21 cellular contexts compared by ENCODE assay signal in genomic region chr10:101002456-101002855, GRCh38. TPM values are rescaled to one million over a fixed set of nuclear protein-coding genes. Genes with fewer than 3 reads are reported as not detected.
A peak's percentile ranks its signal among the peaks of the same experiment; 100 is the strongest.
DNase-seq lines count a peak whose midpoint lies in the region; ATAC-seq and TF ChIP-seq lines count a peak whose summit lies in the region.
"Had no signal": no experiment of that assay in that cellular context is flagged by ENCODE, and none has a peak within 500 bp of the region (broad histone marks: within the 10 kb centered on the region; RNA-seq: fewer than 3 reads in every experiment).

No MANE protein-coding gene starts in this region.

- H3K4me1 Mint-ChIP-seq in progenitor cell of endocrine pancreas (ENCODE audit: low read depth) = peaks cover 16% of the 10 kb centered on the region

- H3K4me3 ChIP-seq in AG04450 (ENCODE audit: low read depth, low read length) (peak overlapping the region; percentile 90), adipocyte (ENCODE audit: low read length) (peak overlapping the region; percentile 97), gastrocnemius medialis (no peak overlapping the region), mucosa of descending colon (no peak overlapping the region)
- H3K4me3 ChIP-seq: HAP-1, K562 had no signal

- peaks cover 6% of the 10 kb centered on the region for H3K36me3 Mint-ChIP-seq in progenitor cell of endocrine pancreas (ENCODE audit: insufficient read depth)
- H3K36me3 Mint-ChIP-seq: activated naive CD8-positive, alpha-beta T cell had no signal

- in situ Hi-C loops in gastrocnemius medialis (cut with MboI; ENCODE audit: low sequenced_read_pairs in 4 of 4) = no loop called here

- H3K9me3 Mint-ChIP-seq in progenitor cell of endocrine pancreas (ENCODE audit: low read depth) = no peaks in the 10 kb centered on the region
- H3K9me3 Mint-ChIP-seq: activated T-cell treated with anti-CD3 and anti-CD28 coated beads, Interleukin-2, amount 50 U/mL, for 24 hours had no signal

- CTCF ChIA-PET in AG04450 (lab: Charles Lee) = interaction anchor here (0.5 to 5.5 kb wide), 6 partner anchors 9 to 39 kb away, joined by 3 to 53 read pairs (median 6); partner anchors contain the start of gene SEMA4G

- peak overlapping the region; percentile 90 for H3K9ac ChIP-seq in adipocyte (ENCODE audit: low read length)

- no peak overlapping the region for H3K27ac Mint-ChIP-seq in progenitor cell of endocrine pancreas
- H3K27ac Mint-ChIP-seq: activated naive CD8-positive, alpha-beta T cell; activated T-cell treated with anti-CD3 and anti-CD28 coated beads, Interleukin-2, amount 50 U/mL, for 24 hours had no signal

- peaks cover 50% of the 10 kb centered on the region for H3K4me1 ChIP-seq in adipocyte (ENCODE audit: control insufficient read depth, insufficient read depth, low read length)
- peaks cover 41 to 52% of the 10 kb centered on the region in 2 donors for H3K4me1 ChIP-seq in gastrocnemius medialis
- peaks cover 11% of the 10 kb centered on the region for H3K4me1 ChIP-seq in mucosa of descending colon (ENCODE audit: low read depth)

- H3K36me3 ChIP-seq in adipocyte (ENCODE audit: control insufficient read depth, insufficient read depth, low read length, severe bottlenecking) (peaks cover 52% of the 10 kb centered on the region), gastrocnemius medialis (peaks cover 0 to 31% of the 10 kb centered on the region in 2 donors), mucosa of descending colon (ENCODE audit: low read depth) (peaks cover 4% of the 10 kb centered on the region)

- peak overlapping the region; percentile 92 for H3K27ac ChIP-seq in AG04450 (ENCODE audit: low read depth, low read length)
- peak overlapping the region; percentile 99 for H3K27ac ChIP-seq in layer of hippocampus (ENCODE audit: low read depth, low read length)
- peak overlapping the region; percentile 95 to 100 (median 98) for H3K27ac ChIP-seq in gastrocnemius medialis
- H3K27ac ChIP-seq: neutrophil, SJSA1 had no signal

- no peaks in the 10 kb centered on the region; the same call in 1 of the 2 replicates for H3K9me3 ChIP-seq in AG04450 (ENCODE audit: control insufficient read depth, insufficient read depth, low read length)
- no peaks in the 10 kb centered on the region for H3K9me3 ChIP-seq in adipocyte (ENCODE audit: control insufficient read depth, low read length)
- no peaks in the 10 kb centered on the region for H3K9me3 ChIP-seq in gastrocnemius medialis
- H3K9me3 ChIP-seq in mucosa of descending colon = no peaks in the 10 kb centered on the region
- H3K9me3 ChIP-seq: HAP-1, neutrophil, SJSA1 had no signal

- no peak for DNase-seq in AG04450 (ENCODE audit: low read depth, low spot score)
- no peak for DNase-seq in adipocyte (ENCODE audit: low read depth)
- no peak for DNase-seq in gastrocnemius medialis
- no peak for DNase-seq in NAMALWA (ENCODE audit: low spot score)
- DNase-seq in progenitor cell of endocrine pancreas (ENCODE audit: low spot score, unreplicated experiment) = no peak
- no peak for DNase-seq in mucosa of descending colon
- DNase-seq: activated CD4-positive, alpha-beta T cell treated with anti-CD3 and anti-CD28 coated beads, Interleukin-2, amount 50 U/mL, for 4 hours; activated T-cell treated with anti-CD3 and anti-CD28 coated beads, Interleukin-2, amount 50 U/mL, for 24 hours; Calu3; cortex of kidney; erythroblast; GDM1; NCI-H1105 treated with DMSO at 0.1 percent for 48 hours had no signal

- no peak overlapping the region for H3K4me3 Mint-ChIP-seq in progenitor cell of endocrine pancreas (ENCODE audit: low read depth)
- H3K4me3 Mint-ChIP-seq: activated naive CD8-positive, alpha-beta T cell; activated T-cell treated with anti-CD3 and anti-CD28 coated beads, Interleukin-2, amount 50 U/mL, for 24 hours had no signal

- H3K27me3 ChIP-seq in AG04450 (ENCODE audit: control insufficient read depth, insufficient read depth, low read length) (no peaks in the 10 kb centered on the region), adipocyte (replicated peaks; ENCODE audit: control insufficient read depth, insufficient read depth, low read length) (no peaks in the 10 kb centered on the region), layer of hippocampus (ENCODE audit: control insufficient read depth, insufficient read depth, low read length) (no peaks in the 10 kb centered on the region), gastrocnemius medialis (no peaks in the 10 kb centered on the region)
- H3K27me3 ChIP-seq: neutrophil, SJSA1 had no signal

- no peak for TF ChIP-seq POLR2A in gastrocnemius medialis (IDR thresholded peaks at IDR 0.05)

- TF ChIP-seq CTCF in AG04450 (IDR thresholded peaks at IDR 0.05; ENCODE audit: low read depth, low read length) (no peak), gastrocnemius medialis (IDR thresholded peaks at IDR 0.05 in 4 of 5, conservative IDR thresholded peaks at IDR 0.05 in 1 of 5) (no peak), progenitor cell of endocrine pancreas (IDR thresholded peaks at IDR 0.05; ENCODE audit: unreplicated experiment) (no peak), mucosa of descending colon (IDR thresholded peaks at IDR 0.05) (no peak)

- no peaks in the 10 kb centered on the region for H3K27me3 Mint-ChIP-seq in progenitor cell of endocrine pancreas
- H3K27me3 Mint-ChIP-seq: activated naive CD8-positive, alpha-beta T cell; activated T-cell treated with anti-CD3 and anti-CD28 coated beads, Interleukin-2, amount 50 U/mL, for 24 hours had no signal

- POLR2A ChIA-PET in AG04450 (lab: Yijun Ruan, JAX) = interaction anchor here (2.0 kb wide), 1 partner anchor 12 kb away, joined by 4 read pairs; no protein-coding TSS in a partner anchor

- intact Hi-C loops in gastrocnemius medialis (cut with DNase I; ENCODE audit: low total_unique reads) = no loop called here
- intact Hi-C loops in mucosa of descending colon (cut with DNase I, micrococcal nuclease) = no loop called here

- ATAC-seq in gastrocnemius medialis = no peak
- no peak for ATAC-seq in mucosa of descending colon
- ATAC-seq in HG02884 (IDR thresholded peaks at IDR 0.05; ENCODE audit: unreplicated experiment) = no peak
- ATAC-seq: K562, left lobe of liver had no signal

RNA-seq across cellular contexts. Expression of gene LZTS2, which starts 2.8 kb away (rescaled TPM):
- 33.3 and 54.3 TPM in 2 replicates for polyA plus RNA-seq in AG04450 (2011; rRNA removed)
- 37.5 and 58.6 TPM in 2 replicates for polyA minus RNA-seq in AG04450 (2011; rRNA and poly(A)+ RNA removed)
- 10 to 100 TPM; 22.5 to 44.7 (median 26.7) TPM for total RNA-seq in gastrocnemius medialis
- total RNA-seq in progenitor cell of endocrine pancreas = 81.1 and 83.2 TPM in 2 replicates
- total RNA-seq in mucosa of descending colon = 10 to 100 TPM; 26.0 to 82.1 (median 31.5) TPM

RNA-seq across cellular contexts. Expression of gene TWNK, which starts 15.1 kb away (rescaled TPM):
- polyA plus RNA-seq in AG04450 (2011; rRNA removed) = 4.3 and 6.9 TPM in 2 replicates
- polyA minus RNA-seq in AG04450 (2011; rRNA and poly(A)+ RNA removed) = 5.5 and 7.8 TPM in 2 replicates
- total RNA-seq in gastrocnemius medialis (10 to 100 TPM in 2 of 4 donors, 1 to 10 TPM in 2; 8.2 to 19.8 (median 10.0) TPM), progenitor cell of endocrine pancreas (12.8 and 13.3 TPM in 2 replicates), mucosa of descending colon (1 to 10 TPM; 6.0 to 7.8 (median 7.0) TPM)

RNA-seq across cellular contexts. Expression of gene MRPL43, which starts 15.2 kb away (rescaled TPM):
- polyA plus RNA-seq in AG04450 (2011; rRNA removed) = 72.3 and 88.0 TPM in 2 replicates
- 14.0 and 20.0 TPM in 2 replicates for polyA minus RNA-seq in AG04450 (2011; rRNA and poly(A)+ RNA removed)
- total RNA-seq in gastrocnemius medialis (100 to 1,000 TPM in 1 of 4 donors, 10 to 100 TPM in 3; 83.3 to 129 (median 92.5) TPM), progenitor cell of endocrine pancreas (70.7 and 72.4 TPM in 2 replicates), mucosa of descending colon (10 to 100 TPM; 61.3 to 82.3 (median 71.4) TPM)

RNA-seq across cellular contexts. Expression of gene PDZD7, which starts 28.5 kb away (rescaled TPM):
- 0.27 and 0.60 TPM in 2 replicates for polyA plus RNA-seq in AG04450 (2011; rRNA removed)
- polyA minus RNA-seq in AG04450 (2011; rRNA and poly(A)+ RNA removed) = 0.26 and 0.37 TPM in 2 replicates
- total RNA-seq in gastrocnemius medialis (under 1 TPM in 1 of 4 donors, not detected in 3; 0.11 TPM), progenitor cell of endocrine pancreas (0.29 and 0.84 TPM in 2 replicates), mucosa of descending colon (under 1 TPM in 2 of 3 donors, not detected in 1; 0.28 to 0.43 TPM)

RNA-seq across cellular contexts. Expression of gene SFXN3, which starts 28.6 kb away (rescaled TPM):
- polyA plus RNA-seq in AG04450 (2011; rRNA removed) = 77.8 and 87.0 TPM in 2 replicates
- polyA minus RNA-seq in AG04450 (2011; rRNA and poly(A)+ RNA removed) = 106 and 126 TPM in 2 replicates
- total RNA-seq in gastrocnemius medialis (1 to 10 TPM; 4.2 to 9.5 (median 7.0) TPM), progenitor cell of endocrine pancreas (4.4 and 6.1 TPM in 2 replicates), mucosa of descending colon (10 to 100 TPM in 2 of 3 donors, 1 to 10 TPM in 1; 8.7 to 28.7 (median 28.0) TPM)

Comparison
In these comparisons a context has a peak if more than half of its experiments do, and no peak if none do; other contexts are left out.
1. H3K4me3 ChIP-seq: peak in AG04450 (single experiment) and adipocyte (single experiment); none in gastrocnemius medialis (0 of 4) and mucosa of descending colon (single experiment).
2. Peak in every context shown above with its lines, with median percentiles within 50 percentile points of each other: H3K27ac ChIP-seq.